Comparison of ENCODE assay signal across 11 cellular contexts in the genomic region with DNA sequence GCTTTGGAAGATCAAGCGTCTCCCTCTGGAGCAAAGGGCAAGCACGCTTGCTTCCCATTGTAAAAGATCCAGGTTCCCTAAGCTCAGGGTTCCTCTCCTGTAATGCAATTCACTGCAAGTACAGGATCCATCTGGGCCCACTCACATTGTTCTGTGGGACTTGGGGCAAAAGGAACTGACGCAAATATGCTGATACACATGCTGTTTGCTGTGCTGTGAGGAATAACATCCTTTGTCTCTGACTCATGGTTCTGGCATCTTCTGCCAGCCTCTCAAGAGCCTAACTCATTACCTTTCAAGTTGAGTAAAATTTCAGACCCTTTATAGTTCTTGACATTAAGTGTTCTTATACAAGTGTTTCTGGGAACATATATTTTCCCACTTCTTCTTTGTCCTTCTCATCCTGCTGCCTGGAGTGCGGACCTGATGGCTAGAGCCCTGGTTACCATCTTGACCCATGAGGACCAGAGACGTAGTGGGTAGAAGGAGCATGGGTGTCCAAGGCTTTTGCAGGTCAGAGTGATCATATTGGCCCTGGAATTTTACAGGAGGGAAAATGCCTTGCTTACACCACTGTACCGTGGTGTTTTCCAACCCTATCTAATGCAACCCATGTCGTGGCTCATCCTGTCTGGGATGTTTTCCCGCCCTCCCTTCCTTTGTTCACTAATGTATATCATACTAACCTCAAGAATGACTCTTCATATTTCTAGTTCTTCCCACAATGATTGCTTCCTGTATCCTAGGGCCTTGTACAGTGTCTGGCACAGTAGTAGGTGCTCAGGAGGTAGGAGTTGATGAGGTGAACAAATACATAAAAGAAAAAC.
DNase-seq lines count a peak whose midpoint lies in the region; ATAC-seq and TF ChIP-seq lines count a peak whose summit lies in the region.
"Had no signal": no experiment of that assay in that cellular context is flagged by ENCODE, and none has a peak within 500 bp of the region (broad histone marks: within the 10 kb centered on the region; RNA-seq: fewer than 3 reads in every experiment).

No MANE protein-coding gene starts in this region.

- H3K27ac ChIP-seq in CD4-positive, alpha-beta T cell (ENCODE audit: low read depth, low read length) = no peak overlapping the region
- H3K27ac ChIP-seq: prostate gland had no signal

- H3K27me3 Mint-ChIP-seq in mesothelial cell of epicardium (ENCODE audit: low read depth) = peaks cover 50% of the 10 kb centered on the region
- H3K27me3 Mint-ChIP-seq in CD4-positive, alpha-beta T cell = peaks cover 50% of the 10 kb centered on the region

- H3K9me3 ChIP-seq in CD4-positive, alpha-beta T cell (ENCODE audit: control insufficient read depth, low read length) = no peaks in the 10 kb centered on the region
- H3K9me3 ChIP-seq: prostate gland had no signal

- peak; percentile 80 for DNase-seq in GM04504 (ENCODE audit: low read depth)
- DNase-seq in SW480 (ENCODE audit: low spot score) = peak; percentile 69
- peak; percentile 94 for DNase-seq in fibroblast of the aortic adventitia (ENCODE audit: low read depth)
- peak; percentile 88 for DNase-seq in skeletal muscle cell (ENCODE audit: low read depth)
- no peak for DNase-seq in mesothelial cell of epicardium (ENCODE audit: low spot score in 2 of 2, unreplicated experiment in 2 of 2)
- DNase-seq in HUDEP-2 (lab: John Stamatoyannopoulos, UW; ENCODE audit: unreplicated experiment in 76 of 76) = no peak
- no peak for DNase-seq in CD4-positive, alpha-beta T cell
- DNase-seq: NCI-H1417 treated with DMSO at 0.1 percent for 48 hours had no signal

- intact Hi-C loops in CD4-positive, alpha-beta T cell (cut with DNase I, micrococcal nuclease) = no loop called here

- POLR2A ChIA-PET in CD4-positive, alpha-beta T cell (lab: Charles Lee) = no interaction called here

- H3K4me1 Mint-ChIP-seq in mesothelial cell of epicardium = peaks cover 9% of the 10 kb centered on the region
- peaks cover 4% of the 10 kb centered on the region for H3K4me1 Mint-ChIP-seq in CD4-positive, alpha-beta T cell (ENCODE audit: low read depth)

- no peak for ATAC-seq in HG03139 (IDR thresholded peaks at IDR 0.05; ENCODE audit: unreplicated experiment)
- no peak for ATAC-seq in CD4-positive, alpha-beta T cell (ENCODE audit: poor library complexity)

- CTCF ChIA-PET in CD4-positive, alpha-beta T cell (lab: Charles Lee) = no interaction called here

- H3K36me3 Mint-ChIP-seq in mesothelial cell of epicardium = no peaks in the 10 kb centered on the region
- no peaks in the 10 kb centered on the region for H3K36me3 Mint-ChIP-seq in CD4-positive, alpha-beta T cell (ENCODE audit: low read depth)

- no peaks in the 10 kb centered on the region for H3K9me3 Mint-ChIP-seq in mesothelial cell of epicardium
- H3K9me3 Mint-ChIP-seq in CD4-positive, alpha-beta T cell = no peaks in the 10 kb centered on the region
- H3K9me3 Mint-ChIP-seq: activated T-helper 1 cell treated with anti-CD3 and anti-CD28 coated beads, Interleukin-12 subunit alpha, Interleukin-12 subunit beta, Interleukin-2, Interleukin-4 antibody, amounts not matched to agents 30 ng/mL and 10 ng/mL and 1 ng/mL, durations not matched to agents 14 hours and 24 hours and 36 hours had no signal

- no peak overlapping the region for H3K27ac Mint-ChIP-seq in mesothelial cell of epicardium
- no peak overlapping the region for H3K27ac Mint-ChIP-seq in CD4-positive, alpha-beta T cell
- H3K27ac Mint-ChIP-seq: activated T-helper 1 cell treated with anti-CD3 and anti-CD28 coated beads, Interleukin-12 subunit alpha, Interleukin-12 subunit beta, Interleukin-2, Interleukin-4 antibody, amounts not matched to agents 30 ng/mL and 10 ng/mL and 1 ng/mL, durations not matched to agents 14 hours and 24 hours and 36 hours had no signal

- no peak for TF ChIP-seq CTCF in fibroblast of the aortic adventitia (IDR thresholded peaks at IDR 0.05; ENCODE audit: insufficient read depth, low read length)
- TF ChIP-seq CTCF in mesothelial cell of epicardium (IDR thresholded peaks at IDR 0.05; ENCODE audit: unreplicated experiment) = no peak
- TF ChIP-seq CTCF in CD4-positive, alpha-beta T cell (IDR thresholded peaks at IDR 0.05) = no peak

- no peak overlapping the region for H3K4me3 Mint-ChIP-seq in mesothelial cell of epicardium
- H3K4me3 Mint-ChIP-seq in CD4-positive, alpha-beta T cell = no peak overlapping the region
- H3K4me3 Mint-ChIP-seq: activated T-helper 1 cell treated with anti-CD3 and anti-CD28 coated beads, Interleukin-12 subunit alpha, Interleukin-12 subunit beta, Interleukin-2, Interleukin-4 antibody, amounts not matched to agents 30 ng/mL and 10 ng/mL and 1 ng/mL, durations not matched to agents 14 hours and 24 hours and 36 hours had no signal

- H3K4me3 ChIP-seq in fibroblast of the aortic adventitia (ENCODE audit: low read depth, low read length) (no peak overlapping the region), skeletal muscle cell (ENCODE audit: low read depth, low read length) (no peak overlapping the region)
- H3K4me3 ChIP-seq: prostate gland had no signal

- H3K27me3 ChIP-seq in CD4-positive, alpha-beta T cell (ENCODE audit: control insufficient read depth, insufficient read depth, low read length) = peaks cover 23% of the 10 kb centered on the region

Comparison
In these comparisons a context has a peak if more than half of its experiments do, and no peak if none do; other contexts are left out.
1. DNase-seq: peak in GM04504 (single experiment), SW480 (single experiment), fibroblast of the aortic adventitia (single experiment) and skeletal muscle cell (single experiment); none in mesothelial cell of epicardium (0 of 2), HUDEP-2 (0 of 76) and CD4-positive, alpha-beta T cell (0 of 10).